In the genomic region with DNA sequence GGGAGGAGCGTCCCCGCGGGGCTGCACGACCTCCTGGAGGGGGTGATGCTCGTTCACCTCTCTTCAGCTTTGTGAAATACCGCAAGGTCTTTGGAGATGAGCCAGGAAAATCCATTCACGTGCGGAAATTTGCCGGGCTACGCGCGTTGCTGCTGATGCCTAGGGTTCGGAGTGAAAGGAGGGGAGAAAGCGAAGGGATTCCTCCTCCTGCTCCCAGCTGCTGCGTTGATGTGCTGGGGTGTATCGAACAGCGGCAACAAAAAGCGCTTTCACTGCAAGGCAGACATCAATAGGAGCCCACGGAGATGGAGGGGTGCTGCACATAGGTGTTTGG, we compare ENCODE assay signal across 10 cellular contexts. TPM values are rescaled to one million over a fixed set of nuclear protein-coding genes. Genes with fewer than 3 reads are reported as not detected.
DNase-seq lines count a peak whose midpoint lies in the region; ATAC-seq and TF ChIP-seq lines count a peak whose summit lies in the region.
"Had no signal": no experiment of that assay in that cellular context is flagged by ENCODE, and none has a peak within 500 bp of the region (broad histone marks: within the 10 kb centered on the region; RNA-seq: fewer than 3 reads in every experiment).

No MANE protein-coding gene starts in this region.

- peaks cover 5% of the 10 kb centered on the region for H3K4me1 Mint-ChIP-seq in type B pancreatic cell (ENCODE audit: unreplicated experiment)

- H3K27me3 Mint-ChIP-seq in type B pancreatic cell: peaks cover 81% of the 10 kb centered on the region

- H3K4me3 ChIP-seq in cardiac muscle cell: peak overlapping the region; percentile 35
- H3K4me3 ChIP-seq in dorsolateral prefrontal cortex: peak overlapping the region; percentile 53 to 87 (median 71)
- H3K4me3 ChIP-seq in mucosa of rectum (ENCODE audit: low read length in 2 of 2): peak overlapping the region; percentile 42 to 61
- H3K4me3 ChIP-seq: PC-9 had no signal

- peaks cover 3% of the 10 kb centered on the region for H3K4me1 ChIP-seq in cardiac muscle cell (ENCODE audit: low read depth)
- H3K4me1 ChIP-seq in mucosa of rectum (ENCODE audit: control insufficient read depth in 2 of 2, insufficient read depth in 2 of 2, low read length in 2 of 2): peaks cover 7 to 8% of the 10 kb centered on the region in 2 donors

- intact Hi-C loops in Right ventricle myocardium inferior (cut with DNase I) (loop anchor here (10.0 kb wide), 2 partner anchors 252 to 412 kb away; no protein-coding TSS in a partner anchor), dorsolateral prefrontal cortex (cut with DNase I) (loop anchor here (5.0 kb wide), 1 partner anchor 250 kb away; no protein-coding TSS in a partner anchor)

- H3K9ac ChIP-seq in mucosa of rectum (ENCODE audit: low read depth in 1 of 2, low read length in 2 of 2): no peak overlapping the region

- ATAC-seq in Right ventricle myocardium inferior: no peak
- ATAC-seq in HG03439 (IDR thresholded peaks at IDR 0.05; ENCODE audit: unreplicated experiment): no peak

- H3K27me3 ChIP-seq in cardiac muscle cell: peaks cover 87% of the 10 kb centered on the region
- peaks cover 0 to 14% (median 0%) of the 10 kb centered on the region in 45 donors for H3K27me3 ChIP-seq in dorsolateral prefrontal cortex
- H3K27me3 ChIP-seq in mucosa of rectum (ENCODE audit: control insufficient read depth in 2 of 2, insufficient read depth in 2 of 2, low read length in 2 of 2): peaks cover 19 to 39% of the 10 kb centered on the region in 2 donors

- no peaks in the 10 kb centered on the region for H3K9me3 ChIP-seq in cardiac muscle cell (ENCODE audit: low read depth)
- no peaks in the 10 kb centered on the region for H3K9me3 ChIP-seq in mucosa of rectum (ENCODE audit: control insufficient read depth in 2 of 2, low read length in 2 of 2)

- H3K36me3 Mint-ChIP-seq in type B pancreatic cell: no peaks in the 10 kb centered on the region

- peak in 1 of 2 donors; percentile 20 for DNase-seq in cardiac muscle cell (ENCODE audit: low read depth in 1 of 2, low spot score in 1 of 2)
- no peak for DNase-seq in Right ventricle myocardium inferior (ENCODE audit: missing footprints)
- no peak for DNase-seq in dorsolateral prefrontal cortex
- DNase-seq in type B pancreatic cell (ENCODE audit: extremely low spot score, unreplicated experiment): no peak
- no peak for DNase-seq in NCI-H2227 treated with DMSO at 0.1 percent for 48 hours (lab: John Stamatoyannopoulos, UW)
- no peak for DNase-seq in NAMALWA (ENCODE audit: low spot score)
- DNase-seq: PC-9 had no signal

- peak overlapping the region; percentile 85 for H3K4me3 Mint-ChIP-seq in type B pancreatic cell

- TF ChIP-seq CTCF in cardiac muscle cell (IDR thresholded peaks at IDR 0.05; ENCODE audit: low read depth, low read length) (no peak), dorsolateral prefrontal cortex (IDR thresholded peaks at IDR 0.05 in 54 of 56, conservative IDR thresholded peaks at IDR 0.05 in 2 of 56; ENCODE audit: low read depth in 1 of 56, partially characterized antibody in 56 of 56) (peak in 1 of 56 donors; percentile 1), type B pancreatic cell (conservative IDR thresholded peaks at IDR 0.05) (no peak)

- H3K27ac Mint-ChIP-seq in type B pancreatic cell: no peak overlapping the region
- H3K27ac Mint-ChIP-seq: stimulated activated naive CD8-positive, alpha-beta T cell treated with anti-CD3 and anti-CD28 coated beads, Interleukin-15, Interleukin-2, amounts not matched to agents 100 ng/mL and 50 ng/mL, for 24 hours had no signal

- no peaks in the 10 kb centered on the region for H3K9me3 Mint-ChIP-seq in type B pancreatic cell
- H3K9me3 Mint-ChIP-seq: stimulated activated naive CD8-positive, alpha-beta T cell treated with anti-CD3 and anti-CD28 coated beads, Interleukin-15, Interleukin-2, amounts not matched to agents 100 ng/mL and 50 ng/mL, for 24 hours had no signal

- H3K27ac ChIP-seq in cardiac muscle cell: no peak overlapping the region
- H3K27ac ChIP-seq in dorsolateral prefrontal cortex: peak overlapping the region in 20 of 59 donors; percentile 2 to 75 (median 38)
- no peak overlapping the region for H3K27ac ChIP-seq in mucosa of rectum (ENCODE audit: low read depth in 2 of 2, low read length in 2 of 2)
- H3K27ac ChIP-seq: PC-9 had no signal

- no peaks in the 10 kb centered on the region for H3K36me3 ChIP-seq in cardiac muscle cell
- no peaks in the 10 kb centered on the region for H3K36me3 ChIP-seq in mucosa of rectum (ENCODE audit: control insufficient read depth in 2 of 2, insufficient read depth in 2 of 2, low read length in 2 of 2)

RNA-seq across cellular contexts. Expression of gene B3GAT2, which starts 0.4 kb away (rescaled TPM):
- 0.28 and 0.92 TPM in 2 replicates for total RNA-seq in cardiac muscle cell
- 1.3 and 1.8 TPM in 2 replicates for polyA plus RNA-seq in cardiac muscle cell
- total RNA-seq in Right ventricle myocardium inferior: not detected
- total RNA-seq in dorsolateral prefrontal cortex: 10 to 100 TPM in 111 of 120 experiments, 1 to 10 TPM in 9; 5.9 to 44.4 (median 16.6) TPM
- total RNA-seq in type B pancreatic cell (ENCODE audit: low replicate concordance): 0.05 and 1.7 TPM in 2 replicates
- total RNA-seq: PC-9 had no signal
